ENCODE assay signal across 1 cellular context in genomic region chr1:184408580-184408979, GRCh38.
TF ChIP-seq lines count a peak whose summit lies in the region.

No MANE protein-coding gene starts in this region.

TF ChIP-seq in GM23338, 12 proteins besides CTCF, POLR2A, EP300 and RAD21 (continued from another document):
- TF ChIP-seq, protein P1, sequence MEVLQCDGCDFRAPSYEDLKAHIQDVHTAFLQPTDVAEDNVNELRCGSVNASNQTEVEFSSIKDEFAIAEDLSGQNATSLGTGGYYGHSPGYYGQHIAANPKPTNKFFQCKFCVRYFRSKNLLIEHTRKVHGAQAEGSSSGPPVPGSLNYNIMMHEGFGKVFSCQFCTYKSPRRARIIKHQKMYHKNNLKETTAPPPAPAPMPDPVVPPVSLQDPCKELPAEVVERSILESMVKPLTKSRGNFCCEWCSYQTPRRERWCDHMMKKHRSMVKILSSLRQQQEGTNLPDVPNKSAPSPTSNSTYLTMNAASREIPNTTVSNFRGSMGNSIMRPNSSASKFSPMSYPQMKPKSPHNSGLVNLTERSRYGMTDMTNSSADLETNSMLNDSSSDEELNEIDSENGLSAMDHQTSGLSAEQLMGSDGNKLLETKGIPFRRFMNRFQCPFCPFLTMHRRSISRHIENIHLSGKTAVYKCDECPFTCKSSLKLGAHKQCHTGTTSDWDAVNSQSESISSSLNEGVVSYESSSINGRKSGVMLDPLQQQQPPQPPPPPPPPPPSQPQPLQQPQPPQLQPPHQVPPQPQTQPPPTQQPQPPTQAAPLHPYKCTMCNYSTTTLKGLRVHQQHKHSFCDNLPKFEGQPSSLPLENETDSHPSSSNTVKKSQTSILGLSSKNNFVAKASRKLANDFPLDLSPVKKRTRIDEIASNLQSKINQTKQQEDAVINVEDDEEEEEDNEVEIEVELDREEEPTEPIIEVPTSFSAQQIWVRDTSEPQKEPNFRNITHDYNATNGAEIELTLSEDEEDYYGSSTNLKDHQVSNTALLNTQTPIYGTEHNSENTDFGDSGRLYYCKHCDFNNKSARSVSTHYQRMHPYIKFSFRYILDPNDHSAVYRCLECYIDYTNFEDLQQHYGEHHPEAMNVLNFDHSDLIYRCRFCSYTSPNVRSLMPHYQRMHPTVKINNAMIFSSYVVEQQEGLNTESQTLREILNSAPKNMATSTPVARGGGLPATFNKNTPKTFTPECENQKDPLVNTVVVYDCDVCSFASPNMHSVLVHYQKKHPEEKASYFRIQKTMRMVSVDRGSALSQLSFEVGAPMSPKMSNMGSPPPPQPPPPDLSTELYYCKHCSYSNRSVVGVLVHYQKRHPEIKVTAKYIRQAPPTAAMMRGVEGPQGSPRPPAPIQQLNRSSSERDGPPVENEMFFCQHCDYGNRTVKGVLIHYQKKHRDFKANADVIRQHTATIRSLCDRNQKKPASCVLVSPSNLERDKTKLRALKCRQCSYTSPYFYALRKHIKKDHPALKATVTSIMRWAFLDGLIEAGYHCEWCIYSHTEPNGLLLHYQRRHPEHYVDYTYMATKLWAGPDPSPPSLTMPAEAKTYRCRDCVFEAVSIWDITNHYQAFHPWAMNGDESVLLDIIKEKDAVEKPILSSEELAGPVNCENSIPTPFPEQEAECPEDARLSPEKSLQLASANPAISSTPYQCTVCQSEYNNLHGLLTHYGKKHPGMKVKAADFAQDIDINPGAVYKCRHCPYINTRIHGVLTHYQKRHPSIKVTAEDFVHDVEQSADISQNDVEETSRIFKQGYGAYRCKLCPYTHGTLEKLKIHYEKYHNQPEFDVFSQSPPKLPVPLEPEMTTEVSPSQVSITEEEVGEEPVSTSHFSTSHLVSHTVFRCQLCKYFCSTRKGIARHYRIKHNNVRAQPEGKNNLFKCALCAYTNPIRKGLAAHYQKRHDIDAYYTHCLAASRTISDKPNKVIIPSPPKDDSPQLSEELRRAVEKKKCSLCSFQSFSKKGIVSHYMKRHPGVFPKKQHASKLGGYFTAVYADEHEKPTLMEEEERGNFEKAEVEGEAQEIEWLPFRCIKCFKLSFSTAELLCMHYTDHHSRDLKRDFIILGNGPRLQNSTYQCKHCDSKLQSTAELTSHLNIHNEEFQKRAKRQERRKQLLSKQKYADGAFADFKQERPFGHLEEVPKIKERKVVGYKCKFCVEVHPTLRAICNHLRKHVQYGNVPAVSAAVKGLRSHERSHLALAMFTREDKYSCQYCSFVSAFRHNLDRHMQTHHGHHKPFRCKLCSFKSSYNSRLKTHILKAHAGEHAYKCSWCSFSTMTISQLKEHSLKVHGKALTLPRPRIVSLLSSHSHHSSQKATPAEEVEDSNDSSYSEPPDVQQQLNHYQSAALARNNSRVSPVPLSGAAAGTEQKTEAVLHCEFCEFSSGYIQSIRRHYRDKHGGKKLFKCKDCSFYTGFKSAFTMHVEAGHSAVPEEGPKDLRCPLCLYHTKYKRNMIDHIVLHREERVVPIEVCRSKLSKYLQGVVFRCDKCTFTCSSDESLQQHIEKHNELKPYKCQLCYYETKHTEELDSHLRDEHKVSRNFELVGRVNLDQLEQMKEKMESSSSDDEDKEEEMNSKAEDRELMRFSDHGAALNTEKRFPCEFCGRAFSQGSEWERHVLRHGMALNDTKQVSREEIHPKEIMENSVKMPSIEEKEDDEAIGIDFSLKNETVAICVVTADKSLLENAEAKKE (CRISPR knock-in tag; IDR thresholded peaks at IDR 0.05): no peak
- TF ChIP-seq EZH2 (IDR thresholded peaks at IDR 0.05; ENCODE audit: low read depth, unreplicated experiment) (no peak), ZNF331 (CRISPR knock-in tag; IDR thresholded peaks at IDR 0.05; ENCODE audit: low read depth) (no peak), ZNF114 (CRISPR knock-in tag; IDR thresholded peaks at IDR 0.05) (no peak), ETS1 (IDR thresholded peaks at IDR 0.05) (no peak), NANOG (IDR thresholded peaks at IDR 0.05; ENCODE audit: borderline replicate concordance) (no peak), CREB1 (CRISPR knock-in tag; IDR thresholded peaks at IDR 0.05; ENCODE audit: low read depth) (no peak), STAT1 (IDR thresholded peaks at IDR 0.05; ENCODE audit: unreplicated experiment) (no peak), JUNB (IDR thresholded peaks at IDR 0.05; ENCODE audit: unreplicated experiment) (no peak)
- TF ChIP-seq, protein P2, sequence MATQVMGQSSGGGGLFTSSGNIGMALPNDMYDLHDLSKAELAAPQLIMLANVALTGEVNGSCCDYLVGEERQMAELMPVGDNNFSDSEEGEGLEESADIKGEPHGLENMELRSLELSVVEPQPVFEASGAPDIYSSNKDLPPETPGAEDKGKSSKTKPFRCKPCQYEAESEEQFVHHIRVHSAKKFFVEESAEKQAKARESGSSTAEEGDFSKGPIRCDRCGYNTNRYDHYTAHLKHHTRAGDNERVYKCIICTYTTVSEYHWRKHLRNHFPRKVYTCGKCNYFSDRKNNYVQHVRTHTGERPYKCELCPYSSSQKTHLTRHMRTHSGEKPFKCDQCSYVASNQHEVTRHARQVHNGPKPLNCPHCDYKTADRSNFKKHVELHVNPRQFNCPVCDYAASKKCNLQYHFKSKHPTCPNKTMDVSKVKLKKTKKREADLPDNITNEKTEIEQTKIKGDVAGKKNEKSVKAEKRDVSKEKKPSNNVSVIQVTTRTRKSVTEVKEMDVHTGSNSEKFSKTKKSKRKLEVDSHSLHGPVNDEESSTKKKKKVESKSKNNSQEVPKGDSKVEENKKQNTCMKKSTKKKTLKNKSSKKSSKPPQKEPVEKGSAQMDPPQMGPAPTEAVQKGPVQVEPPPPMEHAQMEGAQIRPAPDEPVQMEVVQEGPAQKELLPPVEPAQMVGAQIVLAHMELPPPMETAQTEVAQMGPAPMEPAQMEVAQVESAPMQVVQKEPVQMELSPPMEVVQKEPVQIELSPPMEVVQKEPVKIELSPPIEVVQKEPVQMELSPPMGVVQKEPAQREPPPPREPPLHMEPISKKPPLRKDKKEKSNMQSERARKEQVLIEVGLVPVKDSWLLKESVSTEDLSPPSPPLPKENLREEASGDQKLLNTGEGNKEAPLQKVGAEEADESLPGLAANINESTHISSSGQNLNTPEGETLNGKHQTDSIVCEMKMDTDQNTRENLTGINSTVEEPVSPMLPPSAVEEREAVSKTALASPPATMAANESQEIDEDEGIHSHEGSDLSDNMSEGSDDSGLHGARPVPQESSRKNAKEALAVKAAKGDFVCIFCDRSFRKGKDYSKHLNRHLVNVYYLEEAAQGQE (IDR thresholded peaks at IDR 0.05; ENCODE audit: unreplicated experiment): no peak
